Comparison of ENCODE assay signal across 18 cellular contexts in the genomic region with DNA sequence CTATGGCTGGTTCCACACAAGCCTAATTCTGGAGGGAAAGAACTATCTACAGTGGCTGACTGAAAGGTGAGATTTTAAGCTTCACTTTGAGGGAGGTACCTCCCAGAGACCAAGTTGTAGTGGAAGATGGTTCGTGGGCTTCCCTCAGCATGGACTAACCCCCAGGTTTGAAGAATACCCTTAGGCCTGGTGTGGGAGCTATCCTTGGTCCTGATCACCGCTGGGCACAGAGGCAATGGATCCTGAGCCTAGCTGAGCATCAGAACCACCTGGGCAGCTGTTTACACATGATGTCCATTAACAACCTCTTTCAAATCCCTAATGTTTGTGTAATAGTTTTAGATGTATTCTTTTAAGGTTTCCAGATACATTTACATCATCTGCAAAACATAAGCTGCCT. TPM values are rescaled to one million over a fixed set of nuclear protein-coding genes. Genes with fewer than 3 reads are reported as not detected.
DNase-seq lines count a peak whose midpoint lies in the region; ATAC-seq, FAIRE-seq and TF ChIP-seq lines count a peak whose summit lies in the region.
"Had no signal": no experiment of that assay in that cellular context is flagged by ENCODE, and none has a peak within 500 bp of the region (broad histone marks: within the 10 kb centered on the region; RNA-seq: fewer than 3 reads in every experiment).

No MANE protein-coding gene starts in this region.

- H3K36me3 ChIP-seq in SK-N-SH (replicated peaks in 1 of 2; ENCODE audit: control insufficient read depth in 1 of 2, insufficient read depth in 2 of 2, low read length in 1 of 2) (no peaks in the 10 kb centered on the region), small intestine (ENCODE audit: control insufficient read depth in 2 of 2, insufficient read depth in 2 of 2, low read length in 2 of 2) (no peaks in the 10 kb centered on the region)

- TF ChIP-seq CTCF in SK-N-SH (IDR thresholded peaks at IDR 0.05), result no peak
- TF ChIP-seq CTCF in WTC11 (IDR thresholded peaks at IDR 0.05), result no peak

- no peak for TF ChIP-seq EP300 in SK-N-SH (IDR thresholded peaks at IDR 0.05; ENCODE audit: borderline replicate concordance in 1 of 2, low read depth in 1 of 2, low read length in 1 of 2)

- POLR2A ChIA-PET in SK-N-SH (lab: Yijun Ruan, JAX) (no interaction called here), WTC11 (lab: Charles Lee) (no interaction called here)

- H3K4me1 Mint-ChIP-seq in WTC11, result no peaks in the 10 kb centered on the region
- H3K4me1 Mint-ChIP-seq: natural killer cell had no signal

- ATAC-seq in SK-N-SH treated with all-trans-retinoic acid at 6 μM for 48 hours (no peak), WTC11 (no peak), HG02623 (IDR thresholded peaks at IDR 0.05; ENCODE audit: unreplicated experiment) (no peak)
- ATAC-seq: natural killer cell had no signal

- CTCF ChIA-PET in SK-N-SH (lab: Yijun Ruan, JAX), result interaction anchor here (1.0 to 1.8 kb wide), 2 partner anchors 11 to 272 kb away, joined by 3 to 5 read pairs; a partner anchor contains a TSS
- CTCF ChIA-PET in WTC11 (lab: Charles Lee), result interaction anchor here (1.4 kb wide), 1 partner anchor 61 kb away, joined by 6 read pairs; no protein-coding TSS in a partner anchor

- H3K27me3 ChIP-seq in SK-N-SH (ENCODE audit: insufficient read depth) (no peaks in the 10 kb centered on the region), small intestine (ENCODE audit: control insufficient read depth in 2 of 2, insufficient read depth in 2 of 2, low read length in 2 of 2) (no peaks in the 10 kb centered on the region)

- no peaks in the 10 kb centered on the region for H3F3A ChIP-seq in SK-N-SH (replicated peaks; ENCODE audit: insufficient read depth)

- DNase-seq in SK-N-SH (no peak), HK-2 (ENCODE audit: unreplicated experiment) (peak; percentile 8), WTC11 (ENCODE audit: low spot score) (peak; percentile 45), iPS-NIHi7 (ENCODE audit: extremely low spot score) (peak; percentile 71), small intestine (no peak)
- DNase-seq in activated CD4-positive, CD25-positive, alpha-beta regulatory T cell (lab: John Stamatoyannopoulos, UW), result no peak
- DNase-seq: activated effector memory CD4-positive, alpha-beta T cell treated with anti-CD3 and anti-CD28 coated beads, Interleukin-2, amount 50 U/mL, for 16 hours; foreskin melanocyte; KG1; natural killer cell had no signal

- H3K27ac ChIP-seq in SK-N-SH (ENCODE audit: low read depth in 2 of 2, low read length in 1 of 2) (no peak overlapping the region), small intestine (ENCODE audit: low read depth in 1 of 2, low read length in 1 of 2) (no peak overlapping the region)
- H3K27ac ChIP-seq: skin epidermis, VCaP had no signal

- H4K20me1 ChIP-seq in SK-N-SH (ENCODE audit: insufficient read depth), result no peaks in the 10 kb centered on the region

- H3K36me3 Mint-ChIP-seq in WTC11, result peaks cover 3% of the 10 kb centered on the region; the same call in 1 of the 2 replicates
- H3K36me3 Mint-ChIP-seq: natural killer cell had no signal

- peaks cover 0 to 3% of the 10 kb centered on the region in 2 experiments; a peak in 1 of 4 replicates for H3K4me1 ChIP-seq in SK-N-SH (ENCODE audit: control insufficient read depth in 1 of 2, insufficient read depth in 2 of 2, low read depth in 1 of 2, low read length in 1 of 2)
- no peaks in the 10 kb centered on the region for H3K4me1 ChIP-seq in small intestine (ENCODE audit: control insufficient read depth in 2 of 2, insufficient read depth in 1 of 2, low read depth in 1 of 2, low read length in 1 of 2)

- FAIRE-seq in small intestine (lab: Jason Lieb, UNC), result no peak
- FAIRE-seq: A204.1, colon had no signal

- no peak overlapping the region for H3K4me3 Mint-ChIP-seq in WTC11
- H3K4me3 Mint-ChIP-seq: natural killer cell had no signal

- no peaks in the 10 kb centered on the region for H3K9me2 ChIP-seq in SK-N-SH

- H3K4me2 ChIP-seq in SK-N-SH, result no peak overlapping the region

- no peaks in the 10 kb centered on the region for H3K9me3 ChIP-seq in SK-N-SH
- H3K9me3 ChIP-seq in small intestine (ENCODE audit: control insufficient read depth, low read depth), result no peaks in the 10 kb centered on the region

- H3K9me3 Mint-ChIP-seq in WTC11, result peaks cover 14% of the 10 kb centered on the region

- WGBS in SK-N-SH (ENCODE audit: low lambda C conversion rate), result 27% methylated on average over 2 of the region's 2 CpGs
- whole genome bisulfite sequencing in small intestine, 3 donors, result 50 to 70% (median 63%) methylated on average over 2 of the region's 2 CpGs

- H3K27me3 Mint-ChIP-seq in WTC11 (ENCODE audit: low read depth), result no peaks in the 10 kb centered on the region

- H3K4me3 ChIP-seq in SK-N-SH (ENCODE audit: low read depth in 2 of 2, low read length in 1 of 2), result no peak overlapping the region
- H3K4me3 ChIP-seq in small intestine (ENCODE audit: low read depth in 1 of 2, low read length in 2 of 2), result no peak overlapping the region
- H3K4me3 ChIP-seq: skin epidermis had no signal

- TF ChIP-seq RAD21 in SK-N-SH (IDR thresholded peaks at IDR 0.05; ENCODE audit: low read length), result no peak

- H3K27ac Mint-ChIP-seq in WTC11, result no peak overlapping the region
- H3K27ac Mint-ChIP-seq: natural killer cell had no signal

- no peak overlapping the region for H3K9ac ChIP-seq in SK-N-SH

- no peaks in the 10 kb centered on the region for H3K79me2 ChIP-seq in SK-N-SH (ENCODE audit: insufficient read depth)

- H2AFZ ChIP-seq in SK-N-SH (ENCODE audit: low read depth), result no peak overlapping the region

TF ChIP-seq in SK-N-SH, 30 proteins besides CTCF, POLR2A, EP300 and RAD21 (continues in another document):
- TF ChIP-seq, protein P1, sequence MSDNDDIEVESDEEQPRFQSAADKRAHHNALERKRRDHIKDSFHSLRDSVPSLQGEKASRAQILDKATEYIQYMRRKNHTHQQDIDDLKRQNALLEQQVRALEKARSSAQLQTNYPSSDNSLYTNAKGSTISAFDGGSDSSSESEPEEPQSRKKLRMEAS (IDR thresholded peaks at IDR 0.05; ENCODE audit: low read depth), result no peak

TF ChIP-seq in SK-N-SH treated with all-trans-retinoic acid at 6 μM for 48 hours, 23 proteins besides CTCF, POLR2A, EP300 and RAD21 (continues in another document):
- TF ChIP-seq CSDC2 (CRISPR knock-in tag; IDR thresholded peaks at IDR 0.05), result no peak
- no peak for TF ChIP-seq BACH2 (CRISPR knock-in tag; IDR thresholded peaks at IDR 0.05; ENCODE audit: borderline replicate concordance)
- no peak for TF ChIP-seq ZC3H10 (CRISPR knock-in tag; IDR thresholded peaks at IDR 0.05)
- TF ChIP-seq, protein P2, sequence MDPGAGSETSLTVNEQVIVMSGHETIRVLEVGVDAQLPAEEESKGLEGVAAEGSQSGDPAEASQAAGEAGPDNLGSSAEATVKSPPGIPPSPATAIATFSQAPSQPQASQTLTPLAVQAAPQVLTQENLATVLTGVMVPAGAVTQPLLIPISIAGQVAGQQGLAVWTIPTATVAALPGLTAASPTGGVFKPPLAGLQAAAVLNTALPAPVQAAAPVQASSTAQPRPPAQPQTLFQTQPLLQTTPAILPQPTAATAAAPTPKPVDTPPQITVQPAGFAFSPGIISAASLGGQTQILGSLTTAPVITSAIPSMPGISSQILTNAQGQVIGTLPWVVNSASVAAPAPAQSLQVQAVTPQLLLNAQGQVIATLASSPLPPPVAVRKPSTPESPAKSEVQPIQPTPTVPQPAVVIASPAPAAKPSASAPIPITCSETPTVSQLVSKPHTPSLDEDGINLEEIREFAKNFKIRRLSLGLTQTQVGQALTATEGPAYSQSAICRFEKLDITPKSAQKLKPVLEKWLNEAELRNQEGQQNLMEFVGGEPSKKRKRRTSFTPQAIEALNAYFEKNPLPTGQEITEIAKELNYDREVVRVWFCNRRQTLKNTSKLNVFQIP (CRISPR knock-in tag; IDR thresholded peaks at IDR 0.05; ENCODE audit: borderline replicate concordance, low read depth), result no peak

TF ChIP-seq in WTC11, 78 proteins besides CTCF, POLR2A, EP300 and RAD21 (continues in another document):
- no peak for TF ChIP-seq ZBTB21 (CRISPR knock-in tag; IDR thresholded peaks at IDR 0.05; ENCODE audit: borderline replicate concordance)
- TF ChIP-seq FOXJ3 (CRISPR knock-in tag; IDR thresholded peaks at IDR 0.05; ENCODE audit: borderline replicate concordance), result no peak
- TF ChIP-seq JAZF1 (CRISPR knock-in tag; IDR thresholded peaks at IDR 0.05), result no peak
- TF ChIP-seq, protein P3, sequence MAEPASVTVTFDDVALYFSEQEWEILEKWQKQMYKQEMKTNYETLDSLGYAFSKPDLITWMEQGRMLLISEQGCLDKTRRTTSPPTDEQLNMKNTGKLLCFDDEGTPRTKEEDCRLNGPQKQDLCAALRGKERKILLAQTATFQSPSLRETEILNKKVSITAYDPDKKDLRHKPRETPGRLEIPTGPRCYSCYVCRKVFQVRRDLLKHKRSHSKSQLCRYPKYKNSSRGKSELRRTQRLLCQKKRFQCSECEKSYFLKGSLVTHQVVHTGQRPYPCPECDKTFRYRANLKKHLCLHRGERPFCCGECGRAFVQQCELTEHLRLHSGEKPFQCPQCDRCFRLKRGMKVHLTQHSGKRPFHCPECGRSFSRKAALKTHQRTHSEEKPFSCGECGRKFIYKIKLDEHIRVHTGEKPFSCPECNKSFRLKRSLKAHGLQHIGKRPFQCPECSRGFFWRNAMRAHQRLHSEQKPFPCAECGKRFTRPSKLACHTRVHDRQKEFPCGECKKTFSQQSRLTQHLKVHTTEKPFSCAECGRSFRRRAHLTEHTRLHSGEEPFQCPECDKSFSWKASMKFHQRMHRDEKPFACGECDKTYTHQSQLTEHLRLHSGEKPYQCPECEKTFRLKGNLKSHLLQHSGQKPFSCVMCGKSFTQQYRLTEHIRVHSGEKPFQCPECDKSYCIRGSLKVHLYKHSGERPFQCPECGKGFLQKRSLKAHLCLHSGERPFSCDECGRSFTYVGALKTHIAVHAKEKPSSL (CRISPR knock-in tag; conservative IDR thresholded peaks at IDR 0.05), result no peak
- no peak for TF ChIP-seq ZNF232 (CRISPR knock-in tag; IDR thresholded peaks at IDR 0.05)
- TF ChIP-seq CREM (CRISPR knock-in tag; IDR thresholded peaks at IDR 0.05), result no peak

RNA-seq across cellular contexts. Expression of a gene that starts 10.3 kb away (rescaled TPM):
- not detected in 2 replicates for polyA plus RNA-seq in SK-N-SH (2012; rRNA removed)
- polyA plus RNA-seq in SK-N-SH (2012; cell fraction: cytosol; rRNA removed), result not detected in 2 replicates
- polyA plus RNA-seq in SK-N-SH (2012; cell fraction: nucleus; rRNA removed), result not detected in 2 replicates
- 0.17 TPM in 1 of 3 replicates, not detected in the others for total RNA-seq in WTC11 (2021)
- not detected for polyA plus RNA-seq in small intestine
- total RNA-seq: kidney epithelial cell, natural killer cell, ureter had no signal

RNA-seq across cellular contexts. Expression of a gene that starts 32.8 kb away (rescaled TPM):
- 16.4 and 19.6 TPM in 2 replicates for polyA plus RNA-seq in SK-N-SH (2012; rRNA removed)
- polyA plus RNA-seq in SK-N-SH (2012; cell fraction: cytosol; rRNA removed), result 12.2 and 14.1 TPM in 2 replicates
- polyA plus RNA-seq in SK-N-SH (2012; cell fraction: nucleus; rRNA removed), result 27.9 and 35.1 TPM in 2 replicates
- 18.7 to 23.1 TPM (median 21.3 TPM) in 3 replicates for total RNA-seq in WTC11 (2021)
- 1 to 10 TPM; 1.6 to 7.0 (median 2.2) TPM for polyA plus RNA-seq in small intestine

Comparison
In these comparisons a context has a peak if more than half of its experiments do, and no peak if none do; other contexts are left out.
1. DNase-seq: peak in HK-2 (single experiment), WTC11 (single experiment) and iPS-NIHi7 (single experiment); none in SK-N-SH (single experiment), small intestine (single experiment) and activated CD4-positive, CD25-positive, alpha-beta regulatory T cell (0 of 4).